ENCODE assay signal across 7 cellular contexts in the genomic region with DNA sequence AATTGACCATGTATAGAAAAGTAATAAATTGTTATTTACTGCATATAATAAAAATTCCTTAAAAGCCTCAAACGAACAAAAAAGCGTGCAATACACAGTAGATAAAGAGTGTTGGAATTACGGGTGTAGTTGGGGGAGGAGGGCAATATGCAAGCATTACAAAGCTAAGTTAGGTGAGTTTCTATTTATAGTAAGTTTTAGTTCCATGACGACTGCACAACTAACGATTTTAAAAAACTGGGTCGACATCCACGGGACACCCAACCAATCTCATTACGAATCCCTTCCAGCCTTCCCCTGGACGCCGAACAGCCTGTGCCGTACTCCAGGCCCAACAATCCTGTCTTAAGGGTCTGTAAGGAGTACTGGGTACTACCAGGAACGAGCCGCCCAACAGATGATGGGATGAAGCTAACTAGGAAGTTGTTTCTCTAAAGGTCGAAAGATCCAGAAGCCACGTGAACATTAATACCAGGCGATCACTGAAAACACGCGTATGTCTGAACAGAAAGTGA. TPM values are rescaled to one million over a fixed set of nuclear protein-coding genes. Genes with fewer than 3 reads are reported as not detected.
DNase-seq lines count a peak whose midpoint lies in the region; ATAC-seq, FAIRE-seq and TF ChIP-seq lines count a peak whose summit lies in the region.

No MANE protein-coding gene starts in this region.

- CTCF ChIA-PET in activated CD8-positive, alpha-beta T cell treated with anti-CD3 and anti-CD28 coated beads, Interleukin-2, amount 10 ng/mL, durations not matched to agents 7 days and 5 days (lab: Charles Lee), result interaction anchor here (0.9 to 3.8 kb wide), 5 partner anchors 715 to 1483 kb away, joined by 3 to 20 read pairs (median 11); partner anchors contain the start of gene FAM162A

- H3K27ac Mint-ChIP-seq in activated CD8-positive, alpha-beta T cell treated with anti-CD3 and anti-CD28 coated beads, Interleukin-2, amount 10 ng/mL, durations not matched to agents 7 days and 5 days, result peak overlapping the region; percentile 90

- H3K4me3 ChIP-seq in keratinocyte (ENCODE audit: control insufficient read depth in 2 of 3, extremely low read depth in 1 of 3, insufficient read depth in 2 of 3, low read depth in 1 of 3, low read length in 3 of 3) (peak overlapping the region; percentile 62 to 93 (median 67)), stomach smooth muscle (ENCODE audit: low read length in 2 of 2) (peak overlapping the region; percentile 69 to 83)

- FAIRE-seq in keratinocyte (lab: Jason Lieb, UNC), result no peak

- no peaks in the 10 kb centered on the region for H3K9me3 Mint-ChIP-seq in activated CD8-positive, alpha-beta T cell treated with anti-CD3 and anti-CD28 coated beads, Interleukin-2, amount 10 ng/mL, durations not matched to agents 7 days and 5 days (ENCODE audit: insufficient read depth)

- H3K4me3 Mint-ChIP-seq in activated CD8-positive, alpha-beta T cell treated with anti-CD3 and anti-CD28 coated beads, Interleukin-2, amount 10 ng/mL, durations not matched to agents 7 days and 5 days, result peak overlapping the region; percentile 85

- H3K36me3 ChIP-seq in keratinocyte (ENCODE audit: control insufficient read depth in 2 of 2, extremely low read depth in 1 of 2, insufficient read depth in 2 of 2, low read length in 2 of 2) (peaks cover 0 to 3% of the 10 kb centered on the region in 2 experiments), stomach smooth muscle (ENCODE audit: control insufficient read depth in 2 of 2, insufficient read depth in 2 of 2, low read length in 2 of 2) (no peaks in the 10 kb centered on the region)

- peaks cover 18% of the 10 kb centered on the region for H3K4me1 ChIP-seq in keratinocyte (ENCODE audit: control insufficient read depth, extremely low read depth, insufficient read depth, low read length)
- peaks cover 7% of the 10 kb centered on the region for H3K4me1 ChIP-seq in stomach smooth muscle (ENCODE audit: control insufficient read depth, insufficient read depth, low read length)

- peak overlapping the region; percentile 75 for H2AFZ ChIP-seq in keratinocyte (ENCODE audit: control insufficient read depth, low read length)

- H3K4me1 Mint-ChIP-seq in activated CD8-positive, alpha-beta T cell treated with anti-CD3 and anti-CD28 coated beads, Interleukin-2, amount 10 ng/mL, durations not matched to agents 7 days and 5 days (ENCODE audit: low read depth), result peaks cover 29% of the 10 kb centered on the region

- H4K20me1 ChIP-seq in keratinocyte (ENCODE audit: control insufficient read depth, extremely low read depth, insufficient read depth, low read length), result no peaks in the 10 kb centered on the region

- DNase-seq in GF-D8 (lab: John Stamatoyannopoulos, UW) (peak; percentile 13), keratinocyte (ENCODE audit: low read depth, low spot score) (no peak), T-helper 9 cell (no peak)
- DNase-seq in activated CD8-positive, alpha-beta T cell treated with anti-CD3 and anti-CD28 coated beads, Interleukin-2, amount 10 ng/mL, durations not matched to agents 7 days and 5 days, result no peak

- peak overlapping the region; percentile 78 for H3K27ac ChIP-seq in keratinocyte (ENCODE audit: control insufficient read depth, insufficient read depth, low read length)
- H3K27ac ChIP-seq in stomach smooth muscle (ENCODE audit: low read length), result no peak overlapping the region

- H3K36me3 Mint-ChIP-seq in activated CD8-positive, alpha-beta T cell treated with anti-CD3 and anti-CD28 coated beads, Interleukin-2, amount 10 ng/mL, durations not matched to agents 7 days and 5 days (ENCODE audit: low read depth), result peaks cover 33% of the 10 kb centered on the region

- H3K4me2 ChIP-seq in keratinocyte (ENCODE audit: control insufficient read depth, extremely low read depth, insufficient read depth, low read depth, low read length), result peak overlapping the region; percentile 99

- H3K27me3 Mint-ChIP-seq in activated CD8-positive, alpha-beta T cell treated with anti-CD3 and anti-CD28 coated beads, Interleukin-2, amount 10 ng/mL, durations not matched to agents 7 days and 5 days (ENCODE audit: low read depth), result no peaks in the 10 kb centered on the region

- no peaks in the 10 kb centered on the region for H3K9me1 ChIP-seq in keratinocyte (ENCODE audit: control insufficient read depth, extremely low read depth, insufficient read depth, low read length)

- POLR2A ChIA-PET in activated CD8-positive, alpha-beta T cell treated with anti-CD3 and anti-CD28 coated beads, Interleukin-2, amount 10 ng/mL, durations not matched to agents 7 days and 5 days (lab: Charles Lee), result interaction anchor here (0.9 to 2.6 kb wide), 7 partner anchors 116 to 871 kb away, joined by 3 to 10 read pairs (median 5); partner anchors contain the start of genes FAM162A, GOLGB1, HCLS1 and MIX23

- H3K27me3 ChIP-seq in keratinocyte (ENCODE audit: control insufficient read depth, extremely low read depth, insufficient read depth, low read length) (no peaks in the 10 kb centered on the region), stomach smooth muscle (ENCODE audit: control insufficient read depth in 1 of 2, insufficient read depth in 2 of 2, low read length in 2 of 2) (no peaks in the 10 kb centered on the region)

- dilution Hi-C loops in keratinocyte (cut with MboI; ENCODE audit: extremely low pct_ligation_motif_present, low sequenced_read_pairs), result no loop called here

- peaks cover 16% of the 10 kb centered on the region for H3K79me2 ChIP-seq in keratinocyte (ENCODE audit: control insufficient read depth, insufficient read depth, low read length)

- no peak for TF ChIP-seq CTCF in keratinocyte (optimal IDR thresholded peaks at IDR 0.05 in 1 of 3, IDR thresholded peaks at IDR 0.05 in 1 of 3, conservative IDR thresholded peaks at IDR 0.05 in 1 of 3; ENCODE audit: extremely low read depth in 1 of 3, insufficient read depth in 2 of 3, low read length in 3 of 3)

- H3K9me3 ChIP-seq in keratinocyte (ENCODE audit: control insufficient read depth, low read depth, low read length), result no peaks in the 10 kb centered on the region
- H3K9me3 ChIP-seq in stomach smooth muscle (ENCODE audit: control insufficient read depth in 2 of 2, low read length in 2 of 2), result no peaks in the 10 kb centered on the region

- ATAC-seq in HG03342 (IDR thresholded peaks at IDR 0.05; ENCODE audit: unreplicated experiment), result peak; percentile 8
- peak; percentile 40 for ATAC-seq in activated CD8-positive, alpha-beta T cell treated with anti-CD3 and anti-CD28 coated beads, Interleukin-2, amount 10 ng/mL, durations not matched to agents 7 days and 5 days
- no peak for ATAC-seq in GM18519 (IDR thresholded peaks at IDR 0.05; ENCODE audit: low FRiP score, unreplicated experiment)

- H3K9ac ChIP-seq in keratinocyte (ENCODE audit: control insufficient read depth, extremely low read depth, insufficient read depth, low read length) (peak overlapping the region; percentile 83), stomach smooth muscle (ENCODE audit: low read length in 2 of 2) (peak overlapping the region in 1 of 2 donors; percentile 54)

RNA-seq across cellular contexts. Expression of gene POLQ, which starts 0.7 kb away (rescaled TPM):
- total RNA-seq in activated CD8-positive, alpha-beta T cell treated with anti-CD3 and anti-CD28 coated beads, Interleukin-2, amount 10 ng/mL, durations not matched to agents 7 days and 5 days, result 10 to 100 TPM; 35.5 to 35.6 TPM
- polyA plus RNA-seq in keratinocyte, result 0.97 to 4.4 TPM (median 1.9 TPM) in 3 replicates
- polyA plus RNA-seq in keratinocyte (2011; ENCODE audit: low read depth), result 0.06 TPM
- polyA plus RNA-seq in keratinocyte (2011; cell fraction: cytosol; rRNA removed), result 0.62 and 0.98 TPM in 2 replicates
- polyA plus RNA-seq in keratinocyte (2011; cell fraction: nucleus; rRNA removed), result 2.2 and 2.8 TPM in 2 replicates
- polyA plus RNA-seq in keratinocyte (2012; ENCODE audit: low replicate concordance), result 0.07 and 2.6 TPM in 2 replicates
- polyA minus RNA-seq in keratinocyte, result 0.82 to 5.8 TPM (median 2.0 TPM) in 3 replicates
- polyA minus RNA-seq in keratinocyte (2011; cell fraction: cytosol; rRNA and poly(A)+ RNA removed), result 2.3 TPM
- polyA minus RNA-seq in keratinocyte (2011; cell fraction: nucleus; rRNA and poly(A)+ RNA removed), result 1.6 and 4.8 TPM in 2 replicates

RNA-seq across cellular contexts. Expression of gene ARGFX, which starts 22.6 kb away (rescaled TPM):
- not detected for total RNA-seq in activated CD8-positive, alpha-beta T cell treated with anti-CD3 and anti-CD28 coated beads, Interleukin-2, amount 10 ng/mL, durations not matched to agents 7 days and 5 days
- not detected in 3 replicates for polyA plus RNA-seq in keratinocyte
- not detected for polyA plus RNA-seq in keratinocyte (2011; ENCODE audit: low read depth)
- not detected in 2 replicates for polyA plus RNA-seq in keratinocyte (2011; cell fraction: cytosol; rRNA removed)
- polyA plus RNA-seq in keratinocyte (2011; cell fraction: nucleus; rRNA removed), result not detected in 2 replicates
- polyA plus RNA-seq in keratinocyte (2012; ENCODE audit: low replicate concordance), result not detected in 2 replicates
- polyA minus RNA-seq in keratinocyte, result not detected in 3 replicates
- polyA minus RNA-seq in keratinocyte (2011; cell fraction: cytosol; rRNA and poly(A)+ RNA removed), result not detected
- polyA minus RNA-seq in keratinocyte (2011; cell fraction: nucleus; rRNA and poly(A)+ RNA removed), result not detected in 2 replicates

RNA-seq across cellular contexts. Expression of gene FBXO40, which starts 48.1 kb away (rescaled TPM):
- total RNA-seq in activated CD8-positive, alpha-beta T cell treated with anti-CD3 and anti-CD28 coated beads, Interleukin-2, amount 10 ng/mL, durations not matched to agents 7 days and 5 days, result not detected
- not detected in 3 replicates for polyA plus RNA-seq in keratinocyte
- not detected for polyA plus RNA-seq in keratinocyte (2011; ENCODE audit: low read depth)
- not detected in 2 replicates for polyA plus RNA-seq in keratinocyte (2011; cell fraction: cytosol; rRNA removed)
- not detected in 2 replicates for polyA plus RNA-seq in keratinocyte (2011; cell fraction: nucleus; rRNA removed)
- polyA plus RNA-seq in keratinocyte (2012; ENCODE audit: low replicate concordance), result not detected in 2 replicates
- polyA minus RNA-seq in keratinocyte, result not detected in 3 replicates
- not detected for polyA minus RNA-seq in keratinocyte (2011; cell fraction: cytosol; rRNA and poly(A)+ RNA removed)
- not detected in 2 replicates for polyA minus RNA-seq in keratinocyte (2011; cell fraction: nucleus; rRNA and poly(A)+ RNA removed)
